Comparison of ENCODE assay signal across 9 cellular contexts in the genomic region with DNA sequence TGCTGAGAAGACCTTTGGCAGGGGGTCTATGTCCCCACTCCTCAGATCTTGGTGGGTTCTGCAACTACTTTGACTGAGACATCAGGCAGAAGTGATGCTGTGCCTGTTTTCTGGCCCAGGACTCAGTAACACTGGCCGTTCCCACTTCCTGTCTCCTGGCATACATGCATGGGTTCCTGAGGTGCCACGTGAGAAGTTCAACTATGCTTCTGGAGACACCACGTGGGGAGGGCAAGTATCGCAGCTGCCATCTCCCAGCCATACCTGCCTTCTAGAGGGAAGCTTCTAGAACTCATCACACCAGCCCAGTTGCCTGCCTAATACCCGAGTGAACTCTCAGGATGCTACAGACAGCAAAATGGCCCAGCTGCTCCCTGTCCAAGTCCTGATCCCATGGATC.
DNase-seq lines count a peak whose midpoint lies in the region; ATAC-seq, FAIRE-seq and TF ChIP-seq lines count a peak whose summit lies in the region.
"Had no signal": no experiment of that assay in that cellular context is flagged by ENCODE, and none has a peak within 500 bp of the region (broad histone marks: within the 10 kb centered on the region; RNA-seq: fewer than 3 reads in every experiment).

No MANE protein-coding gene starts in this region.

- WGBS in H1 (ENCODE audit: extremely low coverage in 1 of 2, insufficient coverage in 1 of 2, insufficient read length in 1 of 2, insufficient replicate concordance in 2 of 2, low coverage in 1 of 2, low lambda C conversion rate in 2 of 2, missing lambda C conversion rate in 1 of 2), 2 experiments: 88% methylated on average over 4 of the region's 5 CpGs; no CpG with 5 or more reads in 1 of the 2 experiments

- no peak overlapping the region for H2BK15ac ChIP-seq in H1 (ENCODE audit: low read length)

- no peak overlapping the region for H2BK12ac ChIP-seq in H1 (ENCODE audit: low read depth, low read length)

- H2BK5ac ChIP-seq in H1 (ENCODE audit: low read depth, low read length): no peak overlapping the region

- H4K20me1 ChIP-seq in H1 (replicated peaks in 1 of 2; ENCODE audit: control insufficient read depth in 1 of 2, insufficient read depth in 2 of 2, low read length in 2 of 2): peaks cover 2% of the 10 kb centered on the region in 2 experiments

- H3K4me3 ChIP-seq in left ventricle myocardium inferior (no peak overlapping the region), right atrium auricular region (no peak overlapping the region), H1 (ENCODE audit: extremely low read depth in 1 of 4, insufficient read depth in 2 of 4, low read depth in 3 of 4, low read length in 4 of 4) (no peak overlapping the region), upper lobe of right lung (no peak overlapping the region)

- no peak overlapping the region for H3K4me2 ChIP-seq in H1 (ENCODE audit: insufficient read depth in 1 of 2, low read depth in 2 of 2, low read length in 2 of 2)

- H3K56ac ChIP-seq in H1 (replicated peaks; ENCODE audit: insufficient read length, low read depth, low read length): no peak overlapping the region

- H3K27me3 ChIP-seq in left ventricle myocardium inferior (ENCODE audit: low read depth) (peaks cover 25% of the 10 kb centered on the region), right atrium auricular region (no peaks in the 10 kb centered on the region), H1 (replicated peaks in 1 of 4; ENCODE audit: control insufficient read depth in 3 of 4, extremely low read depth in 1 of 4, insufficient read depth in 3 of 4, low read length in 3 of 4) (no peaks in the 10 kb centered on the region; a peak in 3 of 7 replicates), upper lobe of right lung (no peaks in the 10 kb centered on the region)

- H4K8ac ChIP-seq in H1 (ENCODE audit: extremely low read depth, insufficient read depth, low read length): no peak overlapping the region

- H3K4me1 ChIP-seq in left ventricle myocardium inferior (peaks cover 21% of the 10 kb centered on the region), right atrium auricular region (peaks cover 0 to 49% of the 10 kb centered on the region in 2 donors), H1 (replicated peaks in 1 of 4; ENCODE audit: control insufficient read depth in 3 of 4, insufficient read depth in 4 of 4, low read length in 3 of 4) (peaks cover 0 to 3% (median 0%) of the 10 kb centered on the region in 4 experiments; a peak in 1 of 7 replicates), upper lobe of right lung (peaks cover 6% of the 10 kb centered on the region)

- ATAC-seq in upper lobe of right lung: peak; percentile 72

- no peak overlapping the region for H3K4ac ChIP-seq in H1 (replicated peaks; ENCODE audit: insufficient read length, low read depth, low read length)

- H3K36me3 ChIP-seq in left ventricle myocardium inferior (no peaks in the 10 kb centered on the region), right atrium auricular region (no peaks in the 10 kb centered on the region), H1 (ENCODE audit: control insufficient read depth in 2 of 4, insufficient read depth in 4 of 4, low read length in 3 of 4) (no peaks in the 10 kb centered on the region), upper lobe of right lung (no peaks in the 10 kb centered on the region)

- no peak overlapping the region for H4K91ac ChIP-seq in H1 (replicated peaks; ENCODE audit: insufficient read length, low read length)

- no peak overlapping the region for H4K5ac ChIP-seq in H1 (ENCODE audit: insufficient read length, low read depth, low read length)

- no peak overlapping the region for H3K18ac ChIP-seq in H1 (ENCODE audit: extremely low read depth, low read length)

- H2AK5ac ChIP-seq in H1 (ENCODE audit: low read depth, low read length): no peak overlapping the region

- peak; percentile 55 to 61 for TF ChIP-seq RAD21 in H1 (IDR thresholded peaks at IDR 0.05 in 1 of 2, conservative IDR thresholded peaks at IDR 0.05 in 1 of 2; ENCODE audit: low read depth in 2 of 2, low read length in 2 of 2)

- TF ChIP-seq POLR2A in H1 (IDR thresholded peaks at IDR 0.05; ENCODE audit: control extremely low read depth in 1 of 2, low read depth in 2 of 2, low read length in 2 of 2): no peak

- H3K9me3 ChIP-seq in left ventricle myocardium inferior (replicated peaks) (no peaks in the 10 kb centered on the region), right atrium auricular region (no peaks in the 10 kb centered on the region), H1 (ENCODE audit: insufficient read depth in 2 of 2, low read depth in 1 of 2, low read length in 1 of 2) (no peaks in the 10 kb centered on the region), upper lobe of right lung (no peaks in the 10 kb centered on the region)

- H3K9ac ChIP-seq in H1 (replicated peaks in 1 of 4; ENCODE audit: extremely low read depth in 1 of 4, low read depth in 3 of 4, low read length in 3 of 4): no peak overlapping the region

- H3K79me1 ChIP-seq in H1 (ENCODE audit: low read depth, low read length): 0 out of 2 replicates have a peak, but pooled peaks cover 2% of the 10 kb centered on the region

- POLR2A ChIA-PET in H1 (lab: Charles Lee; ENCODE audit: partially characterized antibody): no interaction called here

- H3K79me2 ChIP-seq in H1 (ENCODE audit: control insufficient read depth in 1 of 2, insufficient read depth in 2 of 2, low read length in 2 of 2): no peaks in the 10 kb centered on the region

- no peak overlapping the region for H2BK120ac ChIP-seq in H1 (replicated peaks; ENCODE audit: low read depth, low read length)

- H3K23ac ChIP-seq in H1 (ENCODE audit: insufficient read length): no peak overlapping the region

- H3K14ac ChIP-seq in H1 (ENCODE audit: insufficient read length): no peak overlapping the region

- no peak for FAIRE-seq in H1 (lab: Jason Lieb, UNC)

- H2AFZ ChIP-seq in H1 (ENCODE audit: low read length): no peak overlapping the region

- TF ChIP-seq CTCF in left ventricle myocardium inferior (IDR thresholded peaks at IDR 0.05; ENCODE audit: borderline replicate concordance): peak; percentile 17
- peak in 1 of 2 donors; percentile 20 for TF ChIP-seq CTCF in right atrium auricular region (IDR thresholded peaks at IDR 0.05)
- TF ChIP-seq CTCF in H1 (IDR thresholded peaks at IDR 0.05; ENCODE audit: control extremely low read depth in 1 of 3, insufficient read depth in 1 of 3, low read depth in 1 of 3, low read length in 3 of 3): peak; percentile 45 to 49 (median 49)
- TF ChIP-seq CTCF in upper lobe of right lung (IDR thresholded peaks at IDR 0.05): peak; percentile 40

- no peak overlapping the region for H2BK20ac ChIP-seq in H1 (ENCODE audit: low read length)

- TF ChIP-seq EP300 in H1 (IDR thresholded peaks at IDR 0.05; ENCODE audit: borderline replicate concordance in 1 of 2, low read depth in 2 of 2, low read length in 2 of 2): no peak

- H3K27ac ChIP-seq in left ventricle myocardium inferior (replicated peaks) (no peak overlapping the region), right atrium auricular region (no peak overlapping the region), H1 (ENCODE audit: low read depth, low read length) (no peak overlapping the region), upper lobe of right lung (no peak overlapping the region)

- DNase-seq in left ventricle myocardium inferior (no peak), right atrium auricular region (ENCODE audit: low spot score) (no peak), NCI-H69 (lab: John Stamatoyannopoulos, UW) (peak; percentile 83), H1 (ENCODE audit: low read depth in 1 of 2, low spot score in 2 of 2) (no peak), upper lobe of right lung (no peak), NCI-H128 (lab: John Stamatoyannopoulos, UW; ENCODE audit: unreplicated experiment) (no peak), head of caudate nucleus (no peak)
- DNase-seq in activated effector memory CD4-positive, alpha-beta T cell treated with Interleukin-2 at 50 U/mL for 16 hours: no peak
- DNase-seq: C1 segment of cervical spinal cord had no signal

- H3K23me2 ChIP-seq in H1 (ENCODE audit: low read depth, low read length): no peaks in the 10 kb centered on the region

- CTCF ChIA-PET in H1 (lab: Charles Lee; ENCODE audit: partially characterized antibody): interaction anchor here (1.1 to 4.4 kb wide), 8 partner anchors 11 to 146 kb away, joined by 3 to 28 read pairs (median 4); no protein-coding TSS in a partner anchor

- intact Hi-C loops in left ventricle myocardium inferior (cut with micrococcal nuclease): no loop called here
- intact Hi-C loops in upper lobe of right lung (cut with DNase I): loop anchor here (10.0 kb wide), 1 partner anchor 197 kb away; no protein-coding TSS in a partner anchor
- intact Hi-C loops in head of caudate nucleus (cut with DNase I): no loop called here

TF ChIP-seq in H1, 55 proteins besides CTCF, POLR2A, EP300 and RAD21 (continues in another document):
- no peak for TF ChIP-seq TAF1 (IDR thresholded peaks at IDR 0.05; ENCODE audit: low read depth, low read length)
- no peak for TF ChIP-seq USF2 (IDR thresholded peaks at IDR 0.05; ENCODE audit: low read length)
- no peak for TF ChIP-seq POLR2AphosphoS5 (IDR thresholded peaks at IDR 0.05; ENCODE audit: low read depth, low read length)
- TF ChIP-seq BACH1 (IDR thresholded peaks at IDR 0.05; ENCODE audit: low read length): no peak
- no peak for TF ChIP-seq TBP (IDR thresholded peaks at IDR 0.05; ENCODE audit: low read depth, low read length)
